ENCODE assay signal across 8 cellular contexts in the genomic region with DNA sequence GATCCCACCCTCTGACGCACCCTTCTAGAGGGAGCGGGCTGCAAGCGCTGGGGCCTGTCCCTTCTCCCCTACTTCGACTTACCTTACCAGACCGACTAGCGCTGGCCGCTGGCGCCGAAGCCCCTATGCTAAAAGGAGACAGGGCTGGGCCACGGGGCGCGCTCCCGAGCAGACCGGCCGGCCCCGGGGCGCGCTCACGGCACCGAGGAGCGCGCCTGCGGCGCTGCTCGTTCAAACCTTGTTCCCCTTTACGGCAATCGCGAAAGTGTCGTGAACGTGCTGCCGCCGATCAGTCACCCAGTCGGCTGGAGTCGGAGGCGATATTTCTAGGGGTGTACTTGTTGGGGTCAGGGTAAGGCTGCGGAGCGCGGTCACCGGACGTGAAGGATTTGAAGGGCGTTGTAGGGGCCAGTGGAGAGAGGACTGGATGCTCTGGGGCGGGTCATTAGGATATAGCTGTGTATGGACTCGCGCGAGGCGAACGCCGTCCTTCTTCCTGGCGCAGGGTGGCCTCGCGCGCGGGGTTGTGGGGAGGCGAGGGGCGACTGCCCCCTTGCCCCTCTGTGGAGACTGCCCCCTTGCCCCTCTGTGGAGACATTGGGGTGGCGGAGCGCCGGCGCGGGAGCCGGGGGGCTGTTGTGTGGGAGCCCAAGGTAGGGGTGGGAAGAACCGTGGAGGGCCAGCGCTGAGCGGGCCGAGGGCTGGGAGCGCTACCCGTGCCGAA. TPM values are rescaled to one million over a fixed set of nuclear protein-coding genes. Genes with fewer than 3 reads are reported as not detected.
DNase-seq lines count a peak whose midpoint lies in the region; ATAC-seq, FAIRE-seq and TF ChIP-seq lines count a peak whose summit lies in the region.

TSS of gene CEPT1 (plus strand) at position 268 of the 724 bp plus-strand sequence. CDS start 7,492 bp downstream, outside the sequence.
TSS of gene DRAM2 (minus strand) at position 138 of the 724 bp plus-strand sequence. CDS start 8,539 bp downstream, outside the sequence.

- peak within 1 kb of the TSS; percentile 79 for H3K9ac ChIP-seq in mammary epithelial cell (ENCODE audit: insufficient read depth, low read length)

- peak within 1 kb of the TSS; percentile 97 for H2AFZ ChIP-seq in mammary epithelial cell (ENCODE audit: low read depth, low read length)

- no peaks in the 10 kb centered on the region for H3K9me3 ChIP-seq in mammary epithelial cell (replicated peaks; ENCODE audit: insufficient read depth, low read length)
- no peaks in the 10 kb centered on the region for H3K9me3 ChIP-seq in small intestine (ENCODE audit: control insufficient read depth, low read depth)

- no peaks in the 10 kb centered on the region for H3K27me3 ChIP-seq in mammary epithelial cell (ENCODE audit: insufficient read depth, low read length)
- H3K27me3 ChIP-seq in small intestine (ENCODE audit: control insufficient read depth in 2 of 2, insufficient read depth in 2 of 2, low read length in 2 of 2), result no peaks in the 10 kb centered on the region

- H3K4me1 ChIP-seq in mammary epithelial cell (ENCODE audit: insufficient read depth, low read length), result peaks cover 13% of the 10 kb centered on the region
- H3K4me1 ChIP-seq in small intestine (ENCODE audit: control insufficient read depth in 2 of 2, insufficient read depth in 1 of 2, low read depth in 1 of 2, low read length in 1 of 2), result peaks cover 3 to 4% of the 10 kb centered on the region in 2 donors

- H3K4me3 ChIP-seq in AG04449 (ENCODE audit: low read depth, low read length) (peak within 1 kb of the TSS; percentile 88), WI38 (ENCODE audit: low read depth, low read length) (peak within 1 kb of the TSS; percentile 94), mammary epithelial cell (replicated peaks in 1 of 3; ENCODE audit: insufficient read depth in 1 of 3, low read depth in 2 of 3, low read length in 3 of 3) (peak within 1 kb of the TSS; percentile 70 to 77 (median 73)), small intestine (ENCODE audit: low read depth in 1 of 2, low read length in 2 of 2) (peak within 1 kb of the TSS; percentile 87 to 94)

- POLR2A ChIA-PET in AG04449 (lab: Yijun Ruan, JAX), result interaction anchor here (0.6 kb wide), 1 partner anchor 20 kb away, joined by 3 read pairs; no protein-coding TSS in a partner anchor

- no TSS peak for BruUV-seq in mammary epithelial cell (replicated peaks; lab: Mats Ljungman, UMichigan)

- H3K27ac ChIP-seq in mammary epithelial cell (ENCODE audit: insufficient read depth, low read depth, low read length) (peak within 1 kb of the TSS; percentile 67), small intestine (ENCODE audit: low read depth in 1 of 2, low read length in 1 of 2) (peak within 1 kb of the TSS; percentile 92 to 99)

- H3K4me2 ChIP-seq in mammary epithelial cell (ENCODE audit: insufficient read depth, low read depth, low read length), result peak within 1 kb of the TSS; percentile 93

- H3K36me3 ChIP-seq in mammary epithelial cell (ENCODE audit: insufficient read depth, low read length) (peaks cover 8% of the 10 kb centered on the region), small intestine (ENCODE audit: control insufficient read depth in 2 of 2, insufficient read depth in 2 of 2, low read length in 2 of 2) (peaks cover 0 to 2% of the 10 kb centered on the region in 2 donors)

- TF ChIP-seq CTCF in AG04449 (IDR thresholded peaks at IDR 0.05; ENCODE audit: insufficient read depth, low read length, missing control alignments) (no peak), WI38 (IDR thresholded peaks at IDR 0.05; ENCODE audit: low read depth, low read length) (no peak), mammary epithelial cell (conservative IDR thresholded peaks at IDR 0.05 in 1 of 2, IDR thresholded peaks at IDR 0.05 in 1 of 2; ENCODE audit: extremely low read depth in 1 of 2, insufficient read depth in 1 of 2, low read depth in 1 of 2, low read length in 2 of 2) (no peak)

- H4K20me1 ChIP-seq in mammary epithelial cell (ENCODE audit: insufficient read depth, low read length), result no peaks in the 10 kb centered on the region

- CTCF ChIA-PET in AG04449 (lab: Yijun Ruan, JAX) (interaction anchor here (0.8 kb wide), 1 partner anchor 10 kb away, joined by 3 read pairs; no protein-coding TSS in a partner anchor), mammary epithelial cell (lab: Charles Lee; ENCODE audit: low non-redundant PET) (interaction anchor here (0.5 kb wide), 1 partner anchor 23 kb away, joined by 4 read pairs; no protein-coding TSS in a partner anchor)

- peak; percentile 64 for ATAC-seq in GM18873 (IDR thresholded peaks at IDR 0.05; ENCODE audit: low FRiP score, unreplicated experiment)
- peak; percentile 53 for ATAC-seq in HG03139 (IDR thresholded peaks at IDR 0.05; ENCODE audit: unreplicated experiment)

- 2% methylated on average over 33 of the region's 68 CpGs for WGBS in mammary epithelial cell (ENCODE audit: low coverage, missing lambda C conversion rate)
- WGBS in small intestine, 3 donors, result 0% methylated on average over 48 to 68 of the region's 68 CpGs

- FAIRE-seq in small intestine (lab: Jason Lieb, UNC), result no peak

- dilution Hi-C loops in mammary epithelial cell (cut with HindIII; ENCODE audit: low sequenced_read_pairs), result no loop called here

- H3K79me2 ChIP-seq in mammary epithelial cell (ENCODE audit: insufficient read depth, low read length), result peaks cover 72% of the 10 kb centered on the region

- peak; percentile 63 for DNase-seq in AG04449 (ENCODE audit: low read depth, low spot score)
- peak; percentile 79 for DNase-seq in NCI-H2196 treated with DMSO at 0.1 percent for 48 hours (lab: John Stamatoyannopoulos, UW; ENCODE audit: unreplicated experiment)
- DNase-seq in mammary epithelial cell, result peak; percentile 95
- DNase-seq in iPS-NIHi7 (ENCODE audit: extremely low spot score), result peak; percentile 94
- DNase-seq in small intestine, result peak; percentile 96

- intact Hi-C loops in mammary epithelial cell (cut with micrococcal nuclease), result loop anchor here (1.0 kb wide), 1 partner anchor 110 kb away; no protein-coding TSS in a partner anchor

- in situ Hi-C loops in mammary epithelial cell (cut with MboI; ENCODE audit: low sequenced_read_pairs in 2 of 2), result no loop called here

RNA-seq across cellular contexts. Expression of gene CEPT1, which starts in this region (rescaled TPM):
- 10 to 100 TPM; 41.0 to 54.8 TPM for total RNA-seq in mammary epithelial cell
- polyA plus RNA-seq in mammary epithelial cell (17.2 TPM), small intestine (10 to 100 TPM in 2 of 3 donors, 1 to 10 TPM in 1; 10.0 to 23.2 (median 13.2) TPM)
- polyA minus RNA-seq in mammary epithelial cell, result 24.7 TPM

RNA-seq across cellular contexts. Expression of gene DRAM2, which starts in this region (rescaled TPM):
- total RNA-seq in mammary epithelial cell, result 10 to 100 TPM; 33.7 to 90.4 TPM
- polyA plus RNA-seq in mammary epithelial cell (36.6 TPM), small intestine (10 to 100 TPM; 37.0 to 41.2 (median 39.3) TPM)
- 29.4 TPM for polyA minus RNA-seq in mammary epithelial cell

Comparison
In these comparisons a context has a peak if more than half of its experiments do, and no peak if none do; other contexts are left out.
1. Peak in every context shown above with its lines: DNase-seq, ATAC-seq, H3K4me3 ChIP-seq and H3K27ac ChIP-seq.